In genomic region chr12:8697476-8698131, GRCh38 we compare ENCODE assay signal across 1 cellular context.
TF ChIP-seq lines count a peak whose summit lies in the region.

TSS of gene RIMKLB (plus strand) at chr12:8697991. CDS start at chr12:8713867, 15,876 bp downstream.

TF ChIP-seq in HEK293, 187 proteins besides CTCF, POLR2A, EP300 and RAD21 (continued from another document and continues in another):
- TF ChIP-seq ZBTB6 (tag by site-specific recombination; IDR thresholded peaks at IDR 0.05) (0 out of 2 replicates have a peak, but pooled peaks have one; percentile 19), ZNF398 (tag by site-specific recombination; IDR thresholded peaks at IDR 0.05) (peak; percentile 97), ZNF280D (tag by site-specific recombination; IDR thresholded peaks at IDR 0.05) (no peak), ZNF76 (tag by site-specific recombination; IDR thresholded peaks at IDR 0.05; ENCODE audit: borderline replicate concordance, low read depth) (peak; percentile 59), ZNF629 (tag by site-specific recombination; IDR thresholded peaks at IDR 0.05) (no peak; the same call in none of the 2 replicates), ZNF549 (tag by site-specific recombination; IDR thresholded peaks at IDR 0.05) (no peak), SCRT2 (tag by site-specific recombination; IDR thresholded peaks at IDR 0.05) (no peak), ZNF768 (tag by site-specific recombination; IDR thresholded peaks at IDR 0.05) (no peak), ZNF302 (tag by site-specific recombination; IDR thresholded peaks at IDR 0.05; ENCODE audit: low read depth) (no peak), GLIS1 (tag by site-specific recombination; IDR thresholded peaks at IDR 0.05) (peak; percentile 26), ZNF114 (tag by site-specific recombination; IDR thresholded peaks at IDR 0.05) (no peak), GFI1B (tag by site-specific recombination; IDR thresholded peaks at IDR 0.05) (peak; percentile 59; the same call in 1 of the 2 replicates), ZNF175 (tag by site-specific recombination; IDR thresholded peaks at IDR 0.05) (no peak), TSHZ1 (tag by site-specific recombination; IDR thresholded peaks at IDR 0.05; ENCODE audit: borderline replicate concordance) (peak; percentile 24; the same call in 1 of the 2 replicates), BCL11A (tag by site-specific recombination; IDR thresholded peaks at IDR 0.05; ENCODE audit: low read depth) (no peak), ZFP37 (tag by site-specific recombination; IDR thresholded peaks at IDR 0.05) (no peak; the same call in 1 of the 2 replicates), ZNF518A (tag by site-specific recombination; conservative IDR thresholded peaks at IDR 0.05; ENCODE audit: low read depth) (no peak), ZNF16 (tag by site-specific recombination; IDR thresholded peaks at IDR 0.05; ENCODE audit: low read depth) (no peak), ZNF677 (tag by site-specific recombination; IDR thresholded peaks at IDR 0.05) (no peak), ZNF292 (tag by site-specific recombination; IDR thresholded peaks at IDR 0.05; ENCODE audit: borderline replicate concordance, low read depth) (no peak), ZNF560 (tag by site-specific recombination; IDR thresholded peaks at IDR 0.05; ENCODE audit: borderline replicate concordance) (no peak), ZNF558 (tag by site-specific recombination; IDR thresholded peaks at IDR 0.05) (no peak), ZNF433 (tag by site-specific recombination; IDR thresholded peaks at IDR 0.05; ENCODE audit: low read depth) (no peak), ZBTB44 (tag by site-specific recombination; IDR thresholded peaks at IDR 0.05) (no peak), ZNF146 (tag by site-specific recombination; IDR thresholded peaks at IDR 0.05) (0 out of 2 replicates have a peak, but pooled peaks have one; percentile 10), TRIM28 (IDR thresholded peaks at IDR 0.05; ENCODE audit: borderline replicate concordance, low read length) (no peak), BCL11B (tag by site-specific recombination; IDR thresholded peaks at IDR 0.05; ENCODE audit: low read depth) (no peak), MZF1 (tag by site-specific recombination; IDR thresholded peaks at IDR 0.05; ENCODE audit: borderline replicate concordance) (no peak), WT1 (tag by site-specific recombination; IDR thresholded peaks at IDR 0.05) (no peak; the same call in 1 of the 2 replicates), ZNF624 (tag by site-specific recombination; IDR thresholded peaks at IDR 0.05) (no peak), ZXDB (tag by site-specific recombination; IDR thresholded peaks at IDR 0.05) (peak; percentile 63), ZNF148 (tag by site-specific recombination; IDR thresholded peaks at IDR 0.05; ENCODE audit: borderline replicate concordance) (no peak), KLF1 (tag by site-specific recombination; IDR thresholded peaks at IDR 0.05) (peak; percentile 59), OSR2 (tag by site-specific recombination; IDR thresholded peaks at IDR 0.05) (peak; percentile 32; the same call in 1 of the 2 replicates), ZNF530 (tag by site-specific recombination; IDR thresholded peaks at IDR 0.05; ENCODE audit: low read depth) (no peak), GLIS2 (tag by site-specific recombination; IDR thresholded peaks at IDR 0.05) (peak; percentile 85), GLI4 (tag by site-specific recombination; IDR thresholded peaks at IDR 0.05) (peak; percentile 87; the same call in 1 of the 2 replicates), INSM2 (tag by site-specific recombination; IDR thresholded peaks at IDR 0.05) (peak; percentile 46), ZNF239 (tag by site-specific recombination; IDR thresholded peaks at IDR 0.05) (peak; percentile 20; the same call in 1 of the 2 replicates), KLF7 (tag by site-specific recombination; IDR thresholded peaks at IDR 0.05; ENCODE audit: borderline replicate concordance) (peak; percentile 56)
